Comparison of ENCODE assay signal across 8 cellular contexts in the genomic region with DNA sequence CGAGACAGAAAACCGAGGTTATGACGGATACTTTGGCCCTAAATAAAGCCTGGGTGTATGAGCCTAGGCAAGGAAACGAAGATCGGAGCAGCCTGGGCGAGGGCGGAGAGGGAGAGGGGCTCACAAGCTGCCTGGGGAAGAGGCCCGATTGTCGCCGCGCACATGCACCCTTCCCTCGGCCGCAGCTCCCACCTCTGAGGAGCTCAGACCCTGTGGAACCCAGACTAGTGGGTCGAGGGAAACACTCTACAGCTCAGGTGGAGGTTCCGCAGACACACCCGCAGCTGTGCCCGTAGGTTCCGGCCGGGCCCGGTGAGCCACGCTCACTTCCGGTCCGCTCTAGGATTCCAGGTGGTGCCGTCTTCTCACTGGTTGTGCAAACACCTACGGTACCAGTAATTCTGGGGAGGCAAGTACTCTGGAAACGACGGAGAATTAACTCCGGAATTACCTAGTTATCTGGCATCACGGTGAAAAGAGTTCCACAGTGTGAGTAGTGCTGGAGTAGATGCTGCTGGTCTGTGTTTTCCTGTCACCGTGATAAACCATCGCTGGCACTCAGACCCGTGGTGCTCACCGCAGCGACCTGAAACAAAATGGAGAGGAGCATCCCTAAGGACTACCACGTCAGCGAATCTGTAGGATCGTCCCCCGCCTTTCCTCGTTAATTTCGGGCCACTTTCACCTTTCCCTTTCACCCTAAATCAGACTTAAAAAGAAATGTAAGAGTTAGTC.
DNase-seq lines count a peak whose midpoint lies in the region; TF ChIP-seq lines count a peak whose summit lies in the region.

No MANE protein-coding gene starts in this region.

- 2% methylated on average over 40 of the region's 40 CpGs for WGBS in liver

- no peak overlapping the region for H3K27ac ChIP-seq in liver (ENCODE audit: low read depth in 1 of 2, low read length in 2 of 2)

- no peaks in the 10 kb centered on the region for H3K36me3 ChIP-seq in liver (ENCODE audit: control insufficient read depth in 4 of 4, insufficient read depth in 3 of 4, low read depth in 1 of 4, low read length in 3 of 4)

- peaks cover 5 to 24% (median 10%) of the 10 kb centered on the region in 4 donors for H3K4me1 ChIP-seq in liver (ENCODE audit: control insufficient read depth in 4 of 4, insufficient read depth in 4 of 4, low read length in 3 of 4)

- peaks cover 0 to 6% (median 2%) of the 10 kb centered on the region in 4 donors for H3K27me3 ChIP-seq in liver (ENCODE audit: control insufficient read depth in 4 of 4, insufficient read depth in 4 of 4, low read length in 3 of 4)

- TF ChIP-seq RAD21 in liver (IDR thresholded peaks at IDR 0.05), result no peak

- no peak overlapping the region for H3K9ac ChIP-seq in liver (ENCODE audit: low read depth in 1 of 2, low read length in 2 of 2)

- H3K4me3 ChIP-seq in GM08714 (ENCODE audit: low read length) (peak overlapping the region; percentile 75), liver (ENCODE audit: low read depth in 1 of 3, low read length in 3 of 3) (peak overlapping the region; percentile 63 to 94 (median 90))

- peak; percentile 15 for DNase-seq in HCEC 1CT
- DNase-seq in NCI-H146 treated with DMSO at 0.1 percent for 48 hours (lab: John Stamatoyannopoulos, UW; ENCODE audit: unreplicated experiment), result peak; percentile 72
- peak; percentile 21 for DNase-seq in activated CD4-positive, CD25-positive, alpha-beta regulatory T cell treated with anti-CD3 and anti-CD28 coated beads, Interleukin-2, amount 50 U/mL, for 16 hours (ENCODE audit: low read depth, low spot score)
- DNase-seq in cerebellar cortex (ENCODE audit: low spot score), result peak; percentile 91
- DNase-seq in stimulated activated CD4-positive, alpha-beta T cell treated with anti-CD3 and anti-CD28 coated beads, TNF-alpha, amount 100 ng/mL, for 24 hours (ENCODE audit: low read depth in 3 of 3), result peak in 2 of 3 experiments; percentile 59 to 72
- DNase-seq in pons (ENCODE audit: low spot score), result no peak

- H3K9me3 ChIP-seq in liver (ENCODE audit: control insufficient read depth in 4 of 4, low read length in 3 of 4), result peaks cover 0 to 6% (median 2%) of the 10 kb centered on the region in 4 donors

- no peak for TF ChIP-seq CTCF in liver (IDR thresholded peaks at IDR 0.05; ENCODE audit: low read depth, low read length, missing input control)

TF ChIP-seq in liver, 16 proteins besides CTCF, POLR2A, EP300 and RAD21:
- TF ChIP-seq EGR1 (IDR thresholded peaks at IDR 0.05; ENCODE audit: low read depth in 2 of 2) (peak in 1 of 2 donors; percentile 39), FOXA2 (IDR thresholded peaks at IDR 0.05) (no peak), HNF4G (IDR thresholded peaks at IDR 0.05) (no peak), JUND (IDR thresholded peaks at IDR 0.05) (no peak), GABPA (IDR thresholded peaks at IDR 0.05 in 1 of 2, conservative IDR thresholded peaks at IDR 0.05 in 1 of 2) (peak; percentile 93 to 97), YY1 (IDR thresholded peaks at IDR 0.05) (peak; percentile 81), HNF4A (conservative IDR thresholded peaks at IDR 0.05) (peak in 1 of 2 donors; percentile 10), NR2F2 (IDR thresholded peaks at IDR 0.05) (no peak), FOXA1 (IDR thresholded peaks at IDR 0.05) (no peak), TAF1 (conservative IDR thresholded peaks at IDR 0.05) (peak; percentile 62), SP1 (IDR thresholded peaks at IDR 0.05) (no peak), RXRA (IDR thresholded peaks at IDR 0.05) (no peak)
- TF ChIP-seq, protein P1, sequence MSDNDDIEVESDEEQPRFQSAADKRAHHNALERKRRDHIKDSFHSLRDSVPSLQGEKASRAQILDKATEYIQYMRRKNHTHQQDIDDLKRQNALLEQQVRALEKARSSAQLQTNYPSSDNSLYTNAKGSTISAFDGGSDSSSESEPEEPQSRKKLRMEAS (IDR thresholded peaks at IDR 0.05), result peak; percentile 63
- TF ChIP-seq, protein P2, sequence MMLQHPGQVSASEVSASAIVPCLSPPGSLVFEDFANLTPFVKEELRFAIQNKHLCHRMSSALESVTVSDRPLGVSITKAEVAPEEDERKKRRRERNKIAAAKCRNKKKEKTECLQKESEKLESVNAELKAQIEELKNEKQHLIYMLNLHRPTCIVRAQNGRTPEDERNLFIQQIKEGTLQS (IDR thresholded peaks at IDR 0.05), result no peak
- TF ChIP-seq, protein P3, sequence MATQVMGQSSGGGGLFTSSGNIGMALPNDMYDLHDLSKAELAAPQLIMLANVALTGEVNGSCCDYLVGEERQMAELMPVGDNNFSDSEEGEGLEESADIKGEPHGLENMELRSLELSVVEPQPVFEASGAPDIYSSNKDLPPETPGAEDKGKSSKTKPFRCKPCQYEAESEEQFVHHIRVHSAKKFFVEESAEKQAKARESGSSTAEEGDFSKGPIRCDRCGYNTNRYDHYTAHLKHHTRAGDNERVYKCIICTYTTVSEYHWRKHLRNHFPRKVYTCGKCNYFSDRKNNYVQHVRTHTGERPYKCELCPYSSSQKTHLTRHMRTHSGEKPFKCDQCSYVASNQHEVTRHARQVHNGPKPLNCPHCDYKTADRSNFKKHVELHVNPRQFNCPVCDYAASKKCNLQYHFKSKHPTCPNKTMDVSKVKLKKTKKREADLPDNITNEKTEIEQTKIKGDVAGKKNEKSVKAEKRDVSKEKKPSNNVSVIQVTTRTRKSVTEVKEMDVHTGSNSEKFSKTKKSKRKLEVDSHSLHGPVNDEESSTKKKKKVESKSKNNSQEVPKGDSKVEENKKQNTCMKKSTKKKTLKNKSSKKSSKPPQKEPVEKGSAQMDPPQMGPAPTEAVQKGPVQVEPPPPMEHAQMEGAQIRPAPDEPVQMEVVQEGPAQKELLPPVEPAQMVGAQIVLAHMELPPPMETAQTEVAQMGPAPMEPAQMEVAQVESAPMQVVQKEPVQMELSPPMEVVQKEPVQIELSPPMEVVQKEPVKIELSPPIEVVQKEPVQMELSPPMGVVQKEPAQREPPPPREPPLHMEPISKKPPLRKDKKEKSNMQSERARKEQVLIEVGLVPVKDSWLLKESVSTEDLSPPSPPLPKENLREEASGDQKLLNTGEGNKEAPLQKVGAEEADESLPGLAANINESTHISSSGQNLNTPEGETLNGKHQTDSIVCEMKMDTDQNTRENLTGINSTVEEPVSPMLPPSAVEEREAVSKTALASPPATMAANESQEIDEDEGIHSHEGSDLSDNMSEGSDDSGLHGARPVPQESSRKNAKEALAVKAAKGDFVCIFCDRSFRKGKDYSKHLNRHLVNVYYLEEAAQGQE (IDR thresholded peaks at IDR 0.05), result peak; percentile 6
- TF ChIP-seq, protein P4, sequence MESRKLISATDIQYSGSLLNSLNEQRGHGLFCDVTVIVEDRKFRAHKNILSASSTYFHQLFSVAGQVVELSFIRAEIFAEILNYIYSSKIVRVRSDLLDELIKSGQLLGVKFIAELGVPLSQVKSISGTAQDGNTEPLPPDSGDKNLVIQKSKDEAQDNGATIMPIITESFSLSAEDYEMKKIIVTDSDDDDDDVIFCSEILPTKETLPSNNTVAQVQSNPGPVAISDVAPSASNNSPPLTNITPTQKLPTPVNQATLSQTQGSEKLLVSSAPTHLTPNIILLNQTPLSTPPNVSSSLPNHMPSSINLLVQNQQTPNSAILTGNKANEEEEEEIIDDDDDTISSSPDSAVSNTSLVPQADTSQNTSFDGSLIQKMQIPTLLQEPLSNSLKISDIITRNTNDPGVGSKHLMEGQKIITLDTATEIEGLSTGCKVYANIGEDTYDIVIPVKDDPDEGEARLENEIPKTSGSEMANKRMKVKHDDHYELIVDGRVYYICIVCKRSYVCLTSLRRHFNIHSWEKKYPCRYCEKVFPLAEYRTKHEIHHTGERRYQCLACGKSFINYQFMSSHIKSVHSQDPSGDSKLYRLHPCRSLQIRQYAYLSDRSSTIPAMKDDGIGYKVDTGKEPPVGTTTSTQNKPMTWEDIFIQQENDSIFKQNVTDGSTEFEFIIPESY (IDR thresholded peaks at IDR 0.05), result no peak
TF ChIP-seq in liver: peak in this region for 7.
